Comparison of ENCODE assay signal across 26 cellular contexts in genomic region chr7:133349101-133349500, GRCh38.
A peak's percentile ranks its signal among the peaks of the same experiment; 100 is the strongest.
DNase-seq lines count a peak whose midpoint lies in the region; ATAC-seq, FAIRE-seq and TF ChIP-seq lines count a peak whose summit lies in the region.
"Had no signal": no experiment of that assay in that cellular context is flagged by ENCODE, and none has a peak within 500 bp of the region (broad histone marks: within the 10 kb centered on the region; RNA-seq: fewer than 3 reads in every experiment).

No MANE protein-coding gene starts in this region.

- FAIRE-seq in GM12892 (lab: Jason Lieb, UNC): peak; percentile 33

- ATAC-seq in GM18867 (IDR thresholded peaks at IDR 0.05; ENCODE audit: unreplicated experiment) (peak; percentile 82), GM21786 (IDR thresholded peaks at IDR 0.05; ENCODE audit: unreplicated experiment) (peak; percentile 62), HG02623 (IDR thresholded peaks at IDR 0.05; ENCODE audit: unreplicated experiment) (no peak)
- ATAC-seq: body of pancreas, left colon, PC-3, right cardiac atrium, SK-N-SH treated with all-trans-retinoic acid at 6 μM for 48 hours had no signal

- no peaks in the 10 kb centered on the region for H3K4me1 ChIP-seq in transverse colon
- H3K4me1 ChIP-seq: BLaER1, parathyroid adenoma had no signal

- no peak overlapping the region for H3K27ac ChIP-seq in transverse colon
- H3K27ac ChIP-seq: BLaER1, body of pancreas, parathyroid adenoma, spleen had no signal

- no peaks in the 10 kb centered on the region for H3K27me3 ChIP-seq in transverse colon
- H3K27me3 ChIP-seq: BLaER1, body of pancreas, spleen had no signal

- H3K9me3 ChIP-seq in transverse colon: peaks cover 17 to 18% of the 10 kb centered on the region in 2 donors
- H3K9me3 ChIP-seq: body of pancreas had no signal

- no peak for TF ChIP-seq EP300 in transverse colon (IDR thresholded peaks at IDR 0.05; ENCODE audit: low read depth)

- TF ChIP-seq POLR2A in GM12892 (IDR thresholded peaks at IDR 0.05; ENCODE audit: low read depth, low read length) (no peak), transverse colon (IDR thresholded peaks at IDR 0.05) (no peak)

- POLR2A ChIA-PET in HEK293T (lab: Yijun Ruan, JAX): no interaction called here

- H3K4me3 ChIP-seq in transverse colon: no peak overlapping the region
- H3K4me3 ChIP-seq: BLaER1, body of pancreas, spleen had no signal

- intact Hi-C loops in transverse colon (cut with DNase I; ENCODE audit: low total_unique reads): no loop called here

- WGBS in transverse colon (ENCODE audit: low coverage in 1 of 2), 2 donors: 90 to 96% methylated on average over 2 of the region's 2 CpGs

- in situ Hi-C loops in transverse colon (cut with MboI; ENCODE audit: low pct_ligation_motif_present in 1 of 4, low pct_unique_long_range_greater_than_20kb in 1 of 4, low sequenced_read_pairs in 3 of 4): no loop called here

- CTCF ChIA-PET in HEK293T (lab: Yijun Ruan, JAX): no interaction called here

- no peaks in the 10 kb centered on the region for H3K36me3 ChIP-seq in transverse colon

- no peak for TF ChIP-seq CTCF in transverse colon (IDR thresholded peaks at IDR 0.05)

- DNase-seq in GM12892 (ENCODE audit: insufficient read length) (no peak), MV-4-11 (lab: John Stamatoyannopoulos, UW) (peak; percentile 57), HEK293T (ENCODE audit: extremely low spot score) (no peak), HK-2 (ENCODE audit: unreplicated experiment) (no peak), transverse colon (no peak)
- DNase-seq: activated CD8-positive, alpha-beta memory T cell treated with anti-CD3 and anti-CD28 coated beads for 24 hours; activated gamma-delta T cell; activated T-cell treated with anti-CD3 and anti-CD28 coated beads, Interleukin-2, amount 50 U/mL, for 1 hour; body of pancreas; cerebellar nuclear complex; GOT3; hypothalamus; immature natural killer cell; left colon; mammary epithelial cell; NCI-H2171; NCI-H510A treated with DMSO at 0.1 percent for 48 hours; PC-3; right cardiac atrium; spleen had no signal

TF ChIP-seq in HEK293T, 16 proteins besides CTCF, POLR2A, EP300 and RAD21:
- TF ChIP-seq NFRKB (IDR thresholded peaks at IDR 0.05) (no peak), SP1 (IDR thresholded peaks at IDR 0.05) (no peak), BHLHE40 (IDR thresholded peaks at IDR 0.05; ENCODE audit: borderline replicate concordance) (no peak), ARNT (IDR thresholded peaks at IDR 0.05) (no peak), FOXK2 (IDR thresholded peaks at IDR 0.05) (no peak), L3MBTL2 (conservative IDR thresholded peaks at IDR 0.05) (no peak)
